Comparison of ENCODE assay signal across 23 cellular contexts in genomic region chr9:115212832-115213231, GRCh38.
DNase-seq lines count a peak whose midpoint lies in the region; ATAC-seq and TF ChIP-seq lines count a peak whose summit lies in the region.
"Had no signal": no experiment of that assay in that cellular context is flagged by ENCODE, and none has a peak within 500 bp of the region (broad histone marks: within the 10 kb centered on the region; RNA-seq: fewer than 3 reads in every experiment).

No MANE protein-coding gene starts in this region.

- H3K27ac Mint-ChIP-seq in stimulated activated memory B cell treated with anti-CD40 and anti-IgM and Interleukin-4, amounts not matched to agents 10 μg/mL and 1 μg/mL and 100 μg/mL, for 72 hours: peak overlapping the region; percentile 48
- H3K27ac Mint-ChIP-seq: activated naive CD4-positive, alpha-beta T cell treated with anti-CD3 and anti-CD28 coated beads, Interleukin-2, amount 50 U/mL, for 24 hours; immature natural killer cell had no signal

- peak overlapping the region in 1 of 2 donors; percentile 15 for H3K27ac ChIP-seq in right atrium auricular region

- intact Hi-C loops in cardiac septum (cut with DNase I): loop anchor here (5.0 kb wide), 1 partner anchor 81 kb away; no protein-coding TSS in a partner anchor

- H3K4me3 Mint-ChIP-seq in stimulated activated memory B cell treated with anti-CD40 and anti-IgM and Interleukin-4, amounts not matched to agents 10 μg/mL and 1 μg/mL and 100 μg/mL, for 72 hours: no peak overlapping the region
- H3K4me3 Mint-ChIP-seq: activated naive CD4-positive, alpha-beta T cell treated with anti-CD3 and anti-CD28 coated beads, Interleukin-2, amount 50 U/mL, for 24 hours; central memory CD8-positive, alpha-beta T cell; immature natural killer cell had no signal

- H3K4me1 ChIP-seq in adipocyte (ENCODE audit: control insufficient read depth, insufficient read depth, low read length) (peaks cover 55% of the 10 kb centered on the region), right atrium auricular region (peaks cover 0 to 11% of the 10 kb centered on the region in 2 donors)

- no peaks in the 10 kb centered on the region for H3K27me3 Mint-ChIP-seq in stimulated activated memory B cell treated with anti-CD40 and anti-IgM and Interleukin-4, amounts not matched to agents 10 μg/mL and 1 μg/mL and 100 μg/mL, for 72 hours

- no peaks in the 10 kb centered on the region for H3K36me3 Mint-ChIP-seq in stimulated activated memory B cell treated with anti-CD40 and anti-IgM and Interleukin-4, amounts not matched to agents 10 μg/mL and 1 μg/mL and 100 μg/mL, for 72 hours
- H3K36me3 Mint-ChIP-seq: activated naive CD4-positive, alpha-beta T cell treated with anti-CD3 and anti-CD28 coated beads, Interleukin-2, amount 50 U/mL, for 24 hours; immature natural killer cell had no signal

- DNase-seq in adipocyte (ENCODE audit: low read depth) (no peak), right atrium auricular region (ENCODE audit: low spot score) (no peak), cardiac septum (ENCODE audit: low spot score) (no peak), SHP77 (lab: John Stamatoyannopoulos, UW) (no peak)
- DNase-seq: activated CD4-positive, alpha-beta T cell treated with anti-CD3 and anti-CD28 coated beads for 4 hours; aorta; immature natural killer cell; KBM-7; NCI-H1048; NCI-H187 treated with DMSO at 0.1 percent for 48 hours; NCI-H226; PC-3; posterior cingulate gyrus; SIG-M5; sigmoid colon; substantia nigra; T-helper 1 cell had no signal

- H3K9me3 Mint-ChIP-seq in stimulated activated memory B cell treated with anti-CD40 and anti-IgM and Interleukin-4, amounts not matched to agents 10 μg/mL and 1 μg/mL and 100 μg/mL, for 72 hours: no peaks in the 10 kb centered on the region
- H3K9me3 Mint-ChIP-seq: activated naive CD4-positive, alpha-beta T cell treated with anti-CD3 and anti-CD28 coated beads, Interleukin-2, amount 50 U/mL, for 24 hours; central memory CD8-positive, alpha-beta T cell; immature natural killer cell had no signal

- H3K9me3 ChIP-seq in adipocyte (ENCODE audit: control insufficient read depth, low read length) (no peaks in the 10 kb centered on the region), right atrium auricular region (no peaks in the 10 kb centered on the region)
- H3K9me3 ChIP-seq: sigmoid colon had no signal

- peak; percentile 29 for ATAC-seq in GM18868 (IDR thresholded peaks at IDR 0.05; ENCODE audit: unreplicated experiment)
- ATAC-seq in HG03469 (IDR thresholded peaks at IDR 0.05; ENCODE audit: unreplicated experiment): peak; percentile 21
- peak; percentile 29 for ATAC-seq in stimulated activated memory B cell treated with anti-CD40 and anti-IgM and Interleukin-4, amounts not matched to agents 10 μg/mL and 1 μg/mL and 100 μg/mL, for 72 hours
- ATAC-seq: left lobe of liver, PC-3 had no signal

- H3K27me3 ChIP-seq in adipocyte (replicated peaks; ENCODE audit: control insufficient read depth, insufficient read depth, low read length) (no peaks in the 10 kb centered on the region), right atrium auricular region (no peaks in the 10 kb centered on the region)
- H3K27me3 ChIP-seq: sigmoid colon had no signal

- no peak for TF ChIP-seq CTCF in right atrium auricular region (IDR thresholded peaks at IDR 0.05)

- H3K36me3 ChIP-seq in adipocyte (ENCODE audit: control insufficient read depth, insufficient read depth, low read length, severe bottlenecking) (no peaks in the 10 kb centered on the region), right atrium auricular region (no peaks in the 10 kb centered on the region)
- H3K36me3 ChIP-seq: sigmoid colon had no signal

- no peak overlapping the region for H3K4me3 ChIP-seq in adipocyte (ENCODE audit: low read length)
- H3K4me3 ChIP-seq in right atrium auricular region: no peak overlapping the region
- H3K4me3 ChIP-seq: sigmoid colon had no signal

- peaks cover 70% of the 10 kb centered on the region for H3K4me1 Mint-ChIP-seq in stimulated activated memory B cell treated with anti-CD40 and anti-IgM and Interleukin-4, amounts not matched to agents 10 μg/mL and 1 μg/mL and 100 μg/mL, for 72 hours
- H3K4me1 Mint-ChIP-seq: activated naive CD4-positive, alpha-beta T cell treated with anti-CD3 and anti-CD28 coated beads, Interleukin-2, amount 50 U/mL, for 24 hours; central memory CD8-positive, alpha-beta T cell; immature natural killer cell had no signal

- peak overlapping the region; percentile 19 for H3K9ac ChIP-seq in adipocyte (ENCODE audit: low read length)
